In the genomic region with DNA sequence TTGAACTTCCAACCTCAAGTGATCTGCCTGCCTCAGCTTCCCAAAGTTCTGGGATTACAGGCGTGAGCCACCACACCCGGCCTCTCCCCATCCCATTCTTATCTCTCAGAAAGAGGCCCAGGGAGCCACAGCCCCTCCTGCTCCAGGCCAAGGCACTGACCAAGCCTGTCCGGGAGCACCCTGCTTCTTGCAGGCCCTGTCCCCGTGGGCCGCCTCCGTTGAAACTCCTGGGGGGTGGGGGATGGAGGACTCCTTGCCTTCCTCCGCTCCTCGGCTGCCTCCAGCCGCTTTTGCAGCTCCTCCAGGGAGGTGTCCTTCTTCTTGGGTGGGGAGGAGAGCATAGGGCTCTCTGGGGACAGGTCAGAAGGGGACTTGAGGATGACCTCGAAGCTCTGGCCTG, we compare ENCODE assay signal across 23 cellular contexts. TPM values are rescaled to one million over a fixed set of nuclear protein-coding genes. Genes with fewer than 3 reads are reported as not detected.
A peak's percentile ranks its signal among the peaks of the same experiment; 100 is the strongest.
DNase-seq lines count a peak whose midpoint lies in the region; ATAC-seq and TF ChIP-seq lines count a peak whose summit lies in the region.
"Had no signal": no experiment of that assay in that cellular context is flagged by ENCODE, and none has a peak within 500 bp of the region (broad histone marks: within the 10 kb centered on the region; RNA-seq: fewer than 3 reads in every experiment).

No MANE protein-coding gene starts in this region.

- H3K27me3 Mint-ChIP-seq in activated CD4-positive, alpha-beta T cell treated with anti-CD3 and anti-CD28 coated beads, Interleukin-2, amount 10 ng/mL, durations not matched to agents 7 days and 5 days, result no peaks in the 10 kb centered on the region
- H3K27me3 Mint-ChIP-seq in dendritic cell treated with granulocyte-macrophage colony-stimulating factor and Interleukin-4, amounts not matched to agents 40 ng/mL and 50 ng/mL, for 4 days, result peaks cover 23% of the 10 kb centered on the region
- peaks cover 6% of the 10 kb centered on the region for H3K27me3 Mint-ChIP-seq in progenitor cell of endocrine pancreas

- BruUV-seq in PC-9 (replicated peaks; lab: Mats Ljungman, UMichigan), result no TSS peak

- peaks cover 16% of the 10 kb centered on the region for H3K4me1 ChIP-seq in PC-9 (replicated peaks; ENCODE audit: insufficient read depth)

- H3K79me2 ChIP-seq in PC-9 (ENCODE audit: low read depth), result no peaks in the 10 kb centered on the region

- H3K9me3 ChIP-seq in PC-9 (ENCODE audit: insufficient read depth, low read depth), result no peaks in the 10 kb centered on the region
- H3K9me3 ChIP-seq: esophagus squamous epithelium, heart left ventricle, tibial artery had no signal

- no peak overlapping the region for H2AFZ ChIP-seq in PC-9

- no peaks in the 10 kb centered on the region for H4K20me1 ChIP-seq in PC-9 (ENCODE audit: insufficient read depth)

- no peak for TF ChIP-seq CTCF in PC-9 (conservative IDR thresholded peaks at IDR 0.05)
- no peak for TF ChIP-seq CTCF in progenitor cell of endocrine pancreas (IDR thresholded peaks at IDR 0.05; ENCODE audit: unreplicated experiment)

- H3K27me3 ChIP-seq in PC-9 (ENCODE audit: insufficient read depth, low read depth), result no peaks in the 10 kb centered on the region
- H3K27me3 ChIP-seq: esophagus squamous epithelium, heart left ventricle had no signal

- no peak for DNase-seq in activated CD4-positive, alpha-beta T cell treated with anti-CD3 and anti-CD28 coated beads, Interleukin-2, amount 10 ng/mL, durations not matched to agents 7 days and 5 days
- DNase-seq in activated CD4-positive, alpha-beta T cell treated with anti-CD3 and anti-CD28 coated beads for 1 hour, result no peak
- DNase-seq in PC-9 (no peak), progenitor cell of endocrine pancreas (ENCODE audit: low spot score, unreplicated experiment) (no peak), HEK293T (ENCODE audit: extremely low spot score) (no peak)
- DNase-seq in effector CD4-positive, alpha-beta T cell, result no peak
- DNase-seq: anterior cingulate cortex; cortex of kidney; esophagus squamous epithelium; heart left ventricle; mesendoderm; NCI-H2029; NCI-H510A treated with DMSO at 0.1 percent for 48 hours; PC-3; stimulated activated CD4-positive, alpha-beta T cell treated with anti-CD3 and anti-CD28 coated beads, Interleukin-2, amount 100 ng/mL, for 48 hours; stimulated activated CD8-positive, alpha-beta memory T cell treated with anti-CD3 and anti-CD28 coated beads, Interleukin-4, amount 100 ng/mL, for 48 hours; tibial artery had no signal

- no peak overlapping the region for H3K27ac ChIP-seq in PC-9
- H3K27ac ChIP-seq: heart left ventricle, tibial artery had no signal

- peak overlapping the region; percentile 83 for H3K27ac Mint-ChIP-seq in activated CD4-positive, alpha-beta T cell treated with anti-CD3 and anti-CD28 coated beads, Interleukin-2, amount 10 ng/mL, durations not matched to agents 7 days and 5 days
- H3K27ac Mint-ChIP-seq in dendritic cell treated with granulocyte-macrophage colony-stimulating factor and Interleukin-4, amounts not matched to agents 40 ng/mL and 50 ng/mL, for 4 days, result peak overlapping the region; percentile 84
- H3K27ac Mint-ChIP-seq in progenitor cell of endocrine pancreas, result no peak overlapping the region

- H3K4me3 ChIP-seq in PC-9, result no peak overlapping the region
- H3K4me3 ChIP-seq: GM12878, heart left ventricle, tibial artery had no signal

- peaks cover 11% of the 10 kb centered on the region for H3K36me3 Mint-ChIP-seq in activated CD4-positive, alpha-beta T cell treated with anti-CD3 and anti-CD28 coated beads, Interleukin-2, amount 10 ng/mL, durations not matched to agents 7 days and 5 days (ENCODE audit: low read depth)
- peaks cover 6% of the 10 kb centered on the region for H3K36me3 Mint-ChIP-seq in dendritic cell treated with granulocyte-macrophage colony-stimulating factor and Interleukin-4, amounts not matched to agents 40 ng/mL and 50 ng/mL, for 4 days (ENCODE audit: low read depth)
- H3K36me3 Mint-ChIP-seq in progenitor cell of endocrine pancreas (ENCODE audit: insufficient read depth), result no peaks in the 10 kb centered on the region

- no peaks in the 10 kb centered on the region for H3K9me3 Mint-ChIP-seq in activated CD4-positive, alpha-beta T cell treated with anti-CD3 and anti-CD28 coated beads, Interleukin-2, amount 10 ng/mL, durations not matched to agents 7 days and 5 days
- H3K9me3 Mint-ChIP-seq in dendritic cell treated with granulocyte-macrophage colony-stimulating factor and Interleukin-4, amounts not matched to agents 40 ng/mL and 50 ng/mL, for 4 days, result no peaks in the 10 kb centered on the region
- no peaks in the 10 kb centered on the region for H3K9me3 Mint-ChIP-seq in progenitor cell of endocrine pancreas (ENCODE audit: low read depth)

- POLR2A ChIA-PET in activated CD4-positive, alpha-beta T cell treated with anti-CD3 and anti-CD28 coated beads, Interleukin-2, amount 10 ng/mL, durations not matched to agents 7 days and 5 days (lab: Charles Lee), result no interaction called here
- POLR2A ChIA-PET in PC-9 (lab: Charles Lee; ENCODE audit: unreplicated experiment), result interaction anchor here (0.6 kb wide), 1 partner anchor 44 kb away, joined by 3 read pairs; no protein-coding TSS in a partner anchor
- POLR2A ChIA-PET in HEK293T (lab: Yijun Ruan, JAX), result interaction anchor here (0.6 to 3.6 kb wide), 3 partner anchors 8 to 15 kb away, joined by 4 to 25 read pairs (median 5); a partner anchor contains a TSS

- no peak for ATAC-seq in GM19351 (IDR thresholded peaks at IDR 0.05; ENCODE audit: unreplicated experiment)
- ATAC-seq: GM12878, heart left ventricle, PC-3, SK-N-SH treated with all-trans-retinoic acid at 6 μM for 48 hours had no signal

- intact Hi-C loops in PC-9 (cut with micrococcal nuclease; ENCODE audit: unreplicated experiment), result loop anchor here (5.0 kb wide), 1 partner anchor 91 kb away; a partner anchor contains a TSS
- intact Hi-C loops in dendritic cell treated with granulocyte-macrophage colony-stimulating factor and Interleukin-4, amounts not matched to agents 40 ng/mL and 50 ng/mL, for 4 days (cut with micrococcal nuclease), result no loop called here

- peaks cover 12% of the 10 kb centered on the region for H3K4me1 Mint-ChIP-seq in activated CD4-positive, alpha-beta T cell treated with anti-CD3 and anti-CD28 coated beads, Interleukin-2, amount 10 ng/mL, durations not matched to agents 7 days and 5 days
- H3K4me1 Mint-ChIP-seq in dendritic cell treated with granulocyte-macrophage colony-stimulating factor and Interleukin-4, amounts not matched to agents 40 ng/mL and 50 ng/mL, for 4 days (ENCODE audit: low read depth), result peaks cover 20% of the 10 kb centered on the region
- H3K4me1 Mint-ChIP-seq in progenitor cell of endocrine pancreas (ENCODE audit: low read depth), result peaks cover 2% of the 10 kb centered on the region

- no peaks in the 10 kb centered on the region for H3K9me2 ChIP-seq in PC-9 (ENCODE audit: insufficient read depth)

- CTCF ChIA-PET in activated CD4-positive, alpha-beta T cell treated with anti-CD3 and anti-CD28 coated beads, Interleukin-2, amount 10 ng/mL, durations not matched to agents 7 days and 5 days (lab: Charles Lee), result interaction anchor here (1.3 to 2.5 kb wide), 3 partner anchors 16 to 75 kb away, joined by 3 to 10 read pairs (median 8); a partner anchor contains a TSS
- CTCF ChIA-PET in PC-9 (lab: Charles Lee) (no interaction called here), HEK293T (lab: Yijun Ruan, JAX) (no interaction called here)

- peak overlapping the region; percentile 55 for H3K4me3 Mint-ChIP-seq in activated CD4-positive, alpha-beta T cell treated with anti-CD3 and anti-CD28 coated beads, Interleukin-2, amount 10 ng/mL, durations not matched to agents 7 days and 5 days
- no peak overlapping the region for H3K4me3 Mint-ChIP-seq in dendritic cell treated with granulocyte-macrophage colony-stimulating factor and Interleukin-4, amounts not matched to agents 40 ng/mL and 50 ng/mL, for 4 days
- peak overlapping the region; percentile 66 for H3K4me3 Mint-ChIP-seq in progenitor cell of endocrine pancreas (ENCODE audit: low read depth)

- peaks cover 13% of the 10 kb centered on the region; the same call in 1 of the 2 replicates for H3F3A ChIP-seq in PC-9 (ENCODE audit: insufficient read depth, low read depth)

- H3K4me2 ChIP-seq in PC-9, result peak overlapping the region; percentile 84; the same call in 1 of the 2 replicates

- H3K36me3 ChIP-seq in PC-9 (ENCODE audit: low read depth), result no peaks in the 10 kb centered on the region
- H3K36me3 ChIP-seq: esophagus squamous epithelium, heart left ventricle, tibial artery had no signal

TF ChIP-seq in HEK293T, 16 proteins besides CTCF, POLR2A, EP300 and RAD21 (continues in another document):
- TF ChIP-seq ARNT (IDR thresholded peaks at IDR 0.05), result no peak
- TF ChIP-seq FOXA1 (IDR thresholded peaks at IDR 0.05), result no peak
- TF ChIP-seq ZNF384 (IDR thresholded peaks at IDR 0.05), result no peak
- TF ChIP-seq LEF1 (IDR thresholded peaks at IDR 0.05; ENCODE audit: borderline replicate concordance), result no peak
- TF ChIP-seq CTBP1 (IDR thresholded peaks at IDR 0.05; ENCODE audit: borderline replicate concordance), result no peak
- no peak for TF ChIP-seq HDGF (IDR thresholded peaks at IDR 0.05; ENCODE audit: borderline replicate concordance)
- no peak for TF ChIP-seq L3MBTL2 (conservative IDR thresholded peaks at IDR 0.05)

RNA-seq across cellular contexts. Expression of a gene that starts 9.7 kb away (rescaled TPM):
- total RNA-seq in activated CD4-positive, alpha-beta T cell treated with anti-CD3 and anti-CD28 coated beads, Interleukin-2, amount 10 ng/mL, durations not matched to agents 7 days and 5 days, result 10 to 100 TPM; 49.4 to 54.4 TPM
- total RNA-seq in PC-9 (2021) (24.3 and 24.4 TPM in 2 replicates), progenitor cell of endocrine pancreas (25.6 and 26.5 TPM in 2 replicates)

RNA-seq across cellular contexts. Expression of a gene that starts 14.6 kb away (rescaled TPM):
- 10 to 100 TPM; 53.3 to 58.9 TPM for total RNA-seq in activated CD4-positive, alpha-beta T cell treated with anti-CD3 and anti-CD28 coated beads, Interleukin-2, amount 10 ng/mL, durations not matched to agents 7 days and 5 days
- 36.0 and 37.4 TPM in 2 replicates for total RNA-seq in PC-9 (2021)
- total RNA-seq in progenitor cell of endocrine pancreas, result 35.5 and 39.7 TPM in 2 replicates

RNA-seq across cellular contexts. Expression of a gene that starts 16.6 kb away (rescaled TPM):
- total RNA-seq in activated CD4-positive, alpha-beta T cell treated with anti-CD3 and anti-CD28 coated beads, Interleukin-2, amount 10 ng/mL, durations not matched to agents 7 days and 5 days, result 10 to 100 TPM; 20.0 to 20.5 TPM
- 18.9 and 19.3 TPM in 2 replicates for total RNA-seq in PC-9 (2021)
- 15.1 and 15.2 TPM in 2 replicates for total RNA-seq in progenitor cell of endocrine pancreas

RNA-seq across cellular contexts. Expression of a gene that starts 53.0 kb away (rescaled TPM):
- 1 to 10 TPM in 1 of 2 experiments, not detected in 1; 1.0 TPM for total RNA-seq in activated CD4-positive, alpha-beta T cell treated with anti-CD3 and anti-CD28 coated beads, Interleukin-2, amount 10 ng/mL, durations not matched to agents 7 days and 5 days
- total RNA-seq in PC-9 (2021), result not detected in 2 replicates
- total RNA-seq in progenitor cell of endocrine pancreas, result not detected in 2 replicates
- total RNA-seq: A673, H7 had no signal
